ENCODE assay signal across 22 cellular contexts in genomic region chr1:95049935-95050334, GRCh38. TPM values are rescaled to one million over a fixed set of nuclear protein-coding genes. Genes with fewer than 3 reads are reported as not detected.
DNase-seq lines count a peak whose midpoint lies in the region; ATAC-seq and TF ChIP-seq lines count a peak whose summit lies in the region.
"Had no signal": no experiment of that assay in that cellular context is flagged by ENCODE, and none has a peak within 500 bp of the region (broad histone marks: within the 10 kb centered on the region; RNA-seq: fewer than 3 reads in every experiment).

No MANE protein-coding gene starts in this region.

- peak overlapping the region in 1 of 5 experiments; percentile 12 for H3K4me3 Mint-ChIP-seq in brain
- no peak overlapping the region for H3K4me3 Mint-ChIP-seq in CD4-positive, alpha-beta T cell
- H3K4me3 Mint-ChIP-seq in activated CD8-positive, alpha-beta T cell treated with anti-CD3 and anti-CD28 coated beads for 36 hours: no peak overlapping the region
- H3K4me3 Mint-ChIP-seq: CD4-positive, CD25-positive, alpha-beta regulatory T cell; GM23338; H9; IgD-negative memory B cell had no signal

- H4K20me1 ChIP-seq in SK-N-SH (ENCODE audit: insufficient read depth): no peaks in the 10 kb centered on the region
- H4K20me1 ChIP-seq: BLaER1 had no signal

- no peaks in the 10 kb centered on the region for H3K27me3 Mint-ChIP-seq in brain
- no peaks in the 10 kb centered on the region for H3K27me3 Mint-ChIP-seq in CD4-positive, alpha-beta T cell
- H3K27me3 Mint-ChIP-seq in activated CD8-positive, alpha-beta T cell treated with anti-CD3 and anti-CD28 coated beads for 36 hours: no peaks in the 10 kb centered on the region
- H3K27me3 Mint-ChIP-seq: CD4-positive, CD25-positive, alpha-beta regulatory T cell; IgD-negative memory B cell had no signal

- H3K4me1 Mint-ChIP-seq in brain: peaks cover 8% of the 10 kb centered on the region
- no peaks in the 10 kb centered on the region for H3K4me1 Mint-ChIP-seq in CD4-positive, alpha-beta T cell (ENCODE audit: low read depth)
- no peaks in the 10 kb centered on the region for H3K4me1 Mint-ChIP-seq in activated CD8-positive, alpha-beta T cell treated with anti-CD3 and anti-CD28 coated beads for 36 hours (ENCODE audit: low read depth)
- H3K4me1 Mint-ChIP-seq: GM23338 had no signal

- H3K4me3 ChIP-seq in SK-N-SH (ENCODE audit: low read depth in 2 of 2, low read length in 1 of 2): no peak overlapping the region
- H3K4me3 ChIP-seq: BLaER1, GM23338, Peyer's patch had no signal

- H3K36me3 Mint-ChIP-seq in brain: no peaks in the 10 kb centered on the region
- H3K36me3 Mint-ChIP-seq in CD4-positive, alpha-beta T cell (ENCODE audit: low read depth): no peaks in the 10 kb centered on the region
- H3K36me3 Mint-ChIP-seq in activated CD8-positive, alpha-beta T cell treated with anti-CD3 and anti-CD28 coated beads for 36 hours (ENCODE audit: low read depth): no peaks in the 10 kb centered on the region

- 67% methylated on average over 5 of the region's 5 CpGs for WGBS in SK-N-SH (ENCODE audit: low lambda C conversion rate)

- H3K4me1 ChIP-seq in SK-N-SH (ENCODE audit: control insufficient read depth in 1 of 2, insufficient read depth in 2 of 2, low read depth in 1 of 2, low read length in 1 of 2): peaks cover 0 to 13% of the 10 kb centered on the region in 2 experiments; a peak in 2 of 4 replicates
- H3K4me1 ChIP-seq: BLaER1, Peyer's patch had no signal

- H3K9me3 ChIP-seq in SK-N-SH: no peaks in the 10 kb centered on the region
- H3K9me3 ChIP-seq in CD4-positive, alpha-beta T cell (ENCODE audit: control insufficient read depth, low read length): no peaks in the 10 kb centered on the region
- H3K9me3 ChIP-seq: BLaER1, Peyer's patch had no signal

- CTCF ChIA-PET in SK-N-SH (lab: Yijun Ruan, JAX): interaction anchor here (0.8 to 1.5 kb wide), 6 partner anchors 8 to 242 kb away, joined by 3 to 11 read pairs (median 4); partner anchors contain the start of gene RWDD3
- CTCF ChIA-PET in CD4-positive, alpha-beta T cell (lab: Charles Lee): interaction anchor here (1.5 kb wide), 1 partner anchor 196 kb away, joined by 5 read pairs; no protein-coding TSS in a partner anchor
- CTCF ChIA-PET in activated CD8-positive, alpha-beta T cell treated with anti-CD3 and anti-CD28 coated beads for 36 hours (lab: Charles Lee): interaction anchor here (3.8 kb wide), 1 partner anchor 196 kb away, joined by 23 read pairs; no protein-coding TSS in a partner anchor

- H3K9me3 Mint-ChIP-seq in brain: no peaks in the 10 kb centered on the region
- no peaks in the 10 kb centered on the region for H3K9me3 Mint-ChIP-seq in CD4-positive, alpha-beta T cell
- H3K9me3 Mint-ChIP-seq in activated CD8-positive, alpha-beta T cell treated with anti-CD3 and anti-CD28 coated beads for 36 hours: no peaks in the 10 kb centered on the region
- H3K9me3 Mint-ChIP-seq: CD4-positive, CD25-positive, alpha-beta regulatory T cell; GM23338; H9; IgD-negative memory B cell had no signal

- no peak for TF ChIP-seq RAD21 in SK-N-SH (IDR thresholded peaks at IDR 0.05; ENCODE audit: low read length)

- H3K79me2 ChIP-seq in SK-N-SH (ENCODE audit: insufficient read depth): no peaks in the 10 kb centered on the region

- no peaks in the 10 kb centered on the region for H3K9me2 ChIP-seq in SK-N-SH

- intact Hi-C loops in CD4-positive, alpha-beta T cell (cut with DNase I, micrococcal nuclease): no loop called here
- intact Hi-C loops in activated CD8-positive, alpha-beta T cell treated with anti-CD3 and anti-CD28 coated beads for 36 hours (cut with micrococcal nuclease): no loop called here

- no peak for ATAC-seq in SK-N-SH treated with all-trans-retinoic acid at 6 μM for 48 hours
- ATAC-seq in CD4-positive, alpha-beta T cell (ENCODE audit: poor library complexity): no peak
- ATAC-seq in activated CD8-positive, alpha-beta T cell treated with anti-CD3 and anti-CD28 coated beads for 36 hours: no peak
- ATAC-seq: GM23338 had no signal

- peak overlapping the region; percentile 7 to 83 (median 33) for H3K27ac Mint-ChIP-seq in brain
- H3K27ac Mint-ChIP-seq in CD4-positive, alpha-beta T cell: no peak overlapping the region
- no peak overlapping the region for H3K27ac Mint-ChIP-seq in activated CD8-positive, alpha-beta T cell treated with anti-CD3 and anti-CD28 coated beads for 36 hours
- H3K27ac Mint-ChIP-seq: CD4-positive, CD25-positive, alpha-beta regulatory T cell; GM23338; H9; IgD-negative memory B cell had no signal

- H2AFZ ChIP-seq in SK-N-SH (ENCODE audit: low read depth): no peak overlapping the region
- H2AFZ ChIP-seq: GM23338 had no signal

- H3F3A ChIP-seq in SK-N-SH (replicated peaks; ENCODE audit: insufficient read depth): no peaks in the 10 kb centered on the region

- TF ChIP-seq CTCF in SK-N-SH (IDR thresholded peaks at IDR 0.05): no peak
- TF ChIP-seq CTCF in brain (conservative IDR thresholded peaks at IDR 0.05): no peak
- no peak for TF ChIP-seq CTCF in CD4-positive, alpha-beta T cell (IDR thresholded peaks at IDR 0.05)
- TF ChIP-seq CTCF in activated CD8-positive, alpha-beta T cell treated with anti-CD3 and anti-CD28 coated beads for 36 hours (IDR thresholded peaks at IDR 0.05): no peak

- H3K4me2 ChIP-seq in SK-N-SH: no peak overlapping the region
- H3K4me2 ChIP-seq: BLaER1, GM23338, KMS-11 had no signal

- no peak for TF ChIP-seq EP300 in SK-N-SH (IDR thresholded peaks at IDR 0.05; ENCODE audit: borderline replicate concordance in 1 of 2, low read depth in 1 of 2, low read length in 1 of 2)

- DNase-seq in SK-N-SH: no peak
- peak; percentile 69 for DNase-seq in NCI-H1092 treated with DMSO at 0.1 percent for 48 hours (lab: John Stamatoyannopoulos, UW)
- DNase-seq in CD4-positive, alpha-beta T cell: no peak
- DNase-seq in activated CD4-positive, alpha-beta T cell treated with anti-CD3 and anti-CD28 coated beads, Interleukin-2, amount 50 U/mL, for 4 hours: no peak
- no peak for DNase-seq in activated CD8-positive, alpha-beta T cell treated with anti-CD3 and anti-CD28 coated beads for 36 hours
- DNase-seq: 8988T; ACHN; CD4-positive, CD25-positive, alpha-beta regulatory T cell; H9; NCI-H1048; NCI-H1436; NCI-H187; NCI-H2107; NCI-H526 treated with DMSO at 0.1 percent for 48 hours; Peyer's patch; SHP77 treated with DMSO at 0.1 percent for 48 hours had no signal

- peak overlapping the region in 1 of 2 experiments; percentile 79; a peak in 2 of 4 replicates for H3K27ac ChIP-seq in SK-N-SH (ENCODE audit: low read depth in 2 of 2, low read length in 1 of 2)
- H3K27ac ChIP-seq in CD4-positive, alpha-beta T cell (ENCODE audit: low read depth, low read length): no peak overlapping the region
- H3K27ac ChIP-seq: BLaER1, KMS-11, Peyer's patch had no signal

- POLR2A ChIA-PET in SK-N-SH (lab: Yijun Ruan, JAX): no interaction called here
- POLR2A ChIA-PET in CD4-positive, alpha-beta T cell (lab: Charles Lee): no interaction called here
- POLR2A ChIA-PET in activated CD8-positive, alpha-beta T cell treated with anti-CD3 and anti-CD28 coated beads for 36 hours (lab: Charles Lee): no interaction called here

- no peaks in the 10 kb centered on the region for H3K27me3 ChIP-seq in SK-N-SH (ENCODE audit: insufficient read depth)
- no peaks in the 10 kb centered on the region for H3K27me3 ChIP-seq in CD4-positive, alpha-beta T cell (ENCODE audit: control insufficient read depth, insufficient read depth, low read length)
- H3K27me3 ChIP-seq: BLaER1, Peyer's patch had no signal

- no peak overlapping the region for H3K9ac ChIP-seq in SK-N-SH
- H3K9ac ChIP-seq: BLaER1, KMS-11 had no signal

- no peaks in the 10 kb centered on the region for H3K36me3 ChIP-seq in SK-N-SH (replicated peaks in 1 of 2; ENCODE audit: control insufficient read depth in 1 of 2, insufficient read depth in 2 of 2, low read length in 1 of 2)
- H3K36me3 ChIP-seq: BLaER1, Peyer's patch had no signal

TF ChIP-seq in SK-N-SH treated with all-trans-retinoic acid at 6 μM for 48 hours, 23 proteins besides CTCF, POLR2A, EP300 and RAD21:
- no peak for TF ChIP-seq CSDC2 (CRISPR knock-in tag; IDR thresholded peaks at IDR 0.05)
- peak; percentile 39 for TF ChIP-seq ISL1 (CRISPR knock-in tag; IDR thresholded peaks at IDR 0.05)

TF ChIP-seq in SK-N-SH, 30 proteins besides CTCF, POLR2A, EP300 and RAD21 (continues in another document):
- TF ChIP-seq PBX3 (IDR thresholded peaks at IDR 0.05) (no peak), EZH2phosphoT487 (IDR thresholded peaks at IDR 0.05; ENCODE audit: borderline replicate concordance, low read depth) (no peak), GATA2 (CRISPR knock-in tag; IDR thresholded peaks at IDR 0.05) (no peak), RCOR1 (IDR thresholded peaks at IDR 0.05; ENCODE audit: low read length) (no peak), NFIC (IDR thresholded peaks at IDR 0.05; ENCODE audit: borderline replicate concordance) (no peak), RXRA (IDR thresholded peaks at IDR 0.05; ENCODE audit: borderline replicate concordance, low read depth) (no peak)

RNA-seq across cellular contexts. Expression of gene ALG14, which starts 22.8 kb away (rescaled TPM):
- 2.5 and 2.6 TPM in 2 replicates for polyA plus RNA-seq in SK-N-SH (2012; rRNA removed)
- 2.4 and 3.1 TPM in 2 replicates for polyA plus RNA-seq in SK-N-SH (2012; cell fraction: cytosol; rRNA removed)
- 1.4 and 1.7 TPM in 2 replicates for polyA plus RNA-seq in SK-N-SH (2012; cell fraction: nucleus; rRNA removed)
- polyA plus RNA-seq in brain (ENCODE audit: insufficient read depth, low read depth, low replicate concordance): 4.0 TPM
- under 1 TPM; 0.08 to 0.52 TPM for total RNA-seq in CD4-positive, alpha-beta T cell
- total RNA-seq in activated CD8-positive, alpha-beta T cell treated with anti-CD3 and anti-CD28 coated beads for 36 hours: 1 to 10 TPM; 2.5 to 2.9 TPM

Comparison
In these comparisons a context has a peak if more than half of its experiments do, and no peak if none do; other contexts are left out.
1. H3K27ac Mint-ChIP-seq: peak in brain (5 of 5); none in CD4-positive, alpha-beta T cell (single experiment) and activated CD8-positive, alpha-beta T cell treated with anti-CD3 and anti-CD28 coated beads for 36 hours (single experiment).